8 cellular contexts compared by ENCODE assay signal in genomic region chr17:57243171-57243622, GRCh38. TPM values are rescaled to one million over a fixed set of nuclear protein-coding genes. Genes with fewer than 3 reads are reported as not detected.
DNase-seq lines count a peak whose midpoint lies in the region; ATAC-seq and TF ChIP-seq lines count a peak whose summit lies in the region.

No MANE protein-coding gene starts in this region.

- no peaks in the 10 kb centered on the region for H3K9me2 ChIP-seq in MM.1S (replicated peaks; ENCODE audit: insufficient read depth, low read length)

- H3K4me3 ChIP-seq in MM.1S (ENCODE audit: low read length) (no peak overlapping the region), ascending aorta (no peak overlapping the region)

- no peaks in the 10 kb centered on the region for H3F3A ChIP-seq in MM.1S (ENCODE audit: insufficient read depth, low read length)

- ATAC-seq in HG03378 (IDR thresholded peaks at IDR 0.05; ENCODE audit: unreplicated experiment): no peak

- H3K27ac Mint-ChIP-seq in T-helper 2 cell treated with Interferon-gamma antibody and Interleukin-4, amounts not matched to agents 5 μg/mL and 100 μg/mL, for 36 hours: no peak overlapping the region

- H3K4me3 Mint-ChIP-seq in T-helper 2 cell treated with Interferon-gamma antibody and Interleukin-4, amounts not matched to agents 5 μg/mL and 100 μg/mL, for 36 hours: no peak overlapping the region

- H3K36me3 ChIP-seq in MM.1S (replicated peaks; ENCODE audit: insufficient read depth, low read length) (no peaks in the 10 kb centered on the region), ascending aorta (no peaks in the 10 kb centered on the region)

- H3K9me3 Mint-ChIP-seq in T-helper 2 cell treated with Interferon-gamma antibody and Interleukin-4, amounts not matched to agents 5 μg/mL and 100 μg/mL, for 36 hours: no peaks in the 10 kb centered on the region

- no peaks in the 10 kb centered on the region for H3K79me2 ChIP-seq in MM.1S (ENCODE audit: low read length)

- no peaks in the 10 kb centered on the region for H3K36me3 Mint-ChIP-seq in T-helper 2 cell treated with Interferon-gamma antibody and Interleukin-4, amounts not matched to agents 5 μg/mL and 100 μg/mL, for 36 hours (ENCODE audit: low read depth)

- peak overlapping the region; percentile 21; the same call in 1 of the 2 replicates for H2AFZ ChIP-seq in MM.1S (ENCODE audit: low read length)

- DNase-seq in NCI-H1417 (lab: John Stamatoyannopoulos, UW): peak in 2 of 3 experiments; percentile 7 to 63
- no peak for DNase-seq in NCI-H1417 treated with DMSO at 0.1 percent for 48 hours (lab: John Stamatoyannopoulos, UW)
- peak; percentile 71 for DNase-seq in MM.1S
- peak; percentile 59 for DNase-seq in T-helper 2 cell treated with Interferon-gamma antibody and Interleukin-4, amounts not matched to agents 5 μg/mL and 100 μg/mL, for 36 hours (ENCODE audit: low spot score)
- DNase-seq in ascending aorta (ENCODE audit: low spot score in 2 of 2): peak in 1 of 2 donors; percentile 81
- DNase-seq in hypothalamus (lab: John Stamatoyannopoulos, UW): peak in 29 of 51 donors; percentile 4 to 62 (median 37)
- DNase-seq in stimulated activated CD4-positive, alpha-beta T cell treated with anti-CD3 and anti-CD28 coated beads, Interleukin-12 subunit alpha, Interleukin-12 subunit beta, amount 100 ng/mL, for 4 hours: peak; percentile 73

- no peak overlapping the region for H3K27ac ChIP-seq in MM.1S (ENCODE audit: low read length)
- H3K27ac ChIP-seq in ascending aorta: no peak overlapping the region

- no peaks in the 10 kb centered on the region for H3K27me3 ChIP-seq in MM.1S (replicated peaks; ENCODE audit: insufficient read depth, low read length)
- H3K27me3 ChIP-seq in ascending aorta: no peaks in the 10 kb centered on the region

- intact Hi-C loops in ascending aorta (cut with DNase I): loop anchor here (1.0 to 10.0 kb wide), 4 partner anchors 106 to 872 kb away; no protein-coding TSS in a partner anchor

- TF ChIP-seq CTCF in MM.1S (IDR thresholded peaks at IDR 0.05; ENCODE audit: low read length) (peak; percentile 100), ascending aorta (IDR thresholded peaks at IDR 0.05) (peak; percentile 93 to 98 (median 95))

- peaks cover 13% of the 10 kb centered on the region for H3K27me3 Mint-ChIP-seq in T-helper 2 cell treated with Interferon-gamma antibody and Interleukin-4, amounts not matched to agents 5 μg/mL and 100 μg/mL, for 36 hours (ENCODE audit: low read depth)

- no peaks in the 10 kb centered on the region for H4K20me1 ChIP-seq in MM.1S (ENCODE audit: insufficient read depth, low read length)

- no peaks in the 10 kb centered on the region for H3K9me3 ChIP-seq in MM.1S (replicated peaks; ENCODE audit: insufficient read depth, low read length)
- H3K9me3 ChIP-seq in ascending aorta: no peaks in the 10 kb centered on the region

- H3K4me1 ChIP-seq in MM.1S (ENCODE audit: low read length): no peaks in the 10 kb centered on the region
- H3K4me1 ChIP-seq in ascending aorta: peaks cover 0 to 2% of the 10 kb centered on the region in 2 donors

- peaks cover 7% of the 10 kb centered on the region for H3K4me1 Mint-ChIP-seq in T-helper 2 cell treated with Interferon-gamma antibody and Interleukin-4, amounts not matched to agents 5 μg/mL and 100 μg/mL, for 36 hours (ENCODE audit: low read depth)

- no peak overlapping the region for H3K9ac ChIP-seq in MM.1S (ENCODE audit: low read length)

- peak overlapping the region; percentile 18; the same call in 1 of the 2 replicates for H3K4me2 ChIP-seq in MM.1S (ENCODE audit: low read depth, low read length)

RNA-seq across cellular contexts. Expression of gene MSI2, which starts 13.1 kb away (rescaled TPM):
- total RNA-seq in ascending aorta: 11.7 TPM
